ENCODE assay signal across 8 cellular contexts in the genomic region with DNA sequence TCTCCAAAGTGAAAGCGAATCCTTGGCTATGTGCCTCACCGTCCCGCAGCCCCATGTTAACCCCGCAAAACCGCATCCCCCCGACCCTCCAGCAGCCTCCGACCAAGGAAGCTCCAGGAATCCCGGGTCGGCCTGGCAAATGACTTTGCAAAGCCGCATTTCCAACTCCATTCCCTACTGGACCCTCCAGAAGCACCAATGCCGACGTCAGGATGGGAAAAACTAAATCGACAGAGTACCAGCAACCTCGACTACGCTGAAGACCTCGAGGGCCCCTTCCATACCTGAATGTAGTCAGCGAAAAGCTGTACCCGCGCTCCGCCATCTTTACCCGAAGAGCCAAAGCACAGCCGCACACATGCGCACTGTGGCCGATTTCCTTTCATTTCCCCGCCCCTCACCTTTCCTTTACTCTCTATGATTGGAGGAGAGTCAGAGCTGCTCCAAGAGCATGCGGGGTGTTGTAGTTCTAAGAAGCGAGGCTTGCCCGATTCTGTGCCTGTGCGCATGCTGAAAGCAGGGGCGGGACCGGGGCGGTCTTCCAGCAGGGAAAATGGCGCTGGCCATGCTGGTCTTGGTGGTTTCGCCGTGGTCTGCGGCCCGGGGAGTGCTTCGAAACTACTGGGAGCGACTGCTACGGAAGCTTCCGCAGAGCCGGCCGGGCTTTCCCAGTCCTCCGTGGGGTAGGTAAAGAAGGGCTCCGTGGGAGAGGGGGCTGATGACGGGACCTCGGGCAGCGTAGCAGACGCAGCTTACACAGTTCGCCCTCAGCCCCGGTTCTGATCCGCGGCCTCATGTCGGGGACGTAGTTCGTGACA. TPM values are rescaled to one million over a fixed set of nuclear protein-coding genes. Genes with fewer than 3 reads are reported as not detected.
DNase-seq lines count a peak whose midpoint lies in the region; ATAC-seq and TF ChIP-seq lines count a peak whose summit lies in the region.

A gene (plus strand): TSS at position 543 of the 818 bp plus-strand sequence. CDS start 11 bp downstream, at position 554.
A gene (minus strand): TSS at position 341 of the 818 bp plus-strand sequence. CDS start 16 bp downstream, at position 325.

- no peaks in the 10 kb centered on the region for H3K36me3 ChIP-seq in testis (ENCODE audit: low read depth, missing control alignments)

- ATAC-seq in HG02623 (IDR thresholded peaks at IDR 0.05; ENCODE audit: unreplicated experiment) (peak; percentile 99), omental fat pad (ENCODE audit: low FRiP score) (peak; percentile 96)

- H3K27ac ChIP-seq in testis = peak within 1 kb of the TSS; percentile 82

- TF ChIP-seq CTCF in GM10248 (IDR thresholded peaks at IDR 0.05; ENCODE audit: control extremely low read depth, extremely low read depth, low read depth, missing control alignments) (no peak), omental fat pad (IDR thresholded peaks at IDR 0.05) (no peak), testis (IDR thresholded peaks at IDR 0.05) (no peak)

- H3K9me3 Mint-ChIP-seq in activated naive CD8-positive, alpha-beta T cell (ENCODE audit: low read depth) = no peaks in the 10 kb centered on the region

- peaks cover 71% of the 10 kb centered on the region for H3K4me1 Mint-ChIP-seq in activated naive CD8-positive, alpha-beta T cell (ENCODE audit: low read depth)

- no peaks in the 10 kb centered on the region for H3K9me3 ChIP-seq in testis

- peaks cover 22% of the 10 kb centered on the region for H3K4me1 ChIP-seq in testis

- H3K27ac Mint-ChIP-seq in activated naive CD8-positive, alpha-beta T cell = peak within 1 kb of the TSS; percentile 100

- no peaks in the 10 kb centered on the region for H3K27me3 Mint-ChIP-seq in activated naive CD8-positive, alpha-beta T cell

- CTCF ChIA-PET in GM10248 (lab: Yijun Ruan, JAX) = interaction anchor here (1.2 to 10.1 kb wide), 9 partner anchors 8 to 991 kb away, joined by 3 to 111 read pairs (median 4); a partner anchor contains a TSS

- POLR2A ChIA-PET in GM10248 (lab: Yijun Ruan, JAX) = interaction anchor here (0.9 kb wide), 1 partner anchor 651 kb away, joined by 9 read pairs; a partner anchor contains a TSS

- peaks cover 2% of the 10 kb centered on the region for H3K36me3 Mint-ChIP-seq in activated naive CD8-positive, alpha-beta T cell

- peak within 1 kb of the TSS; percentile 96 for H3K4me3 Mint-ChIP-seq in activated naive CD8-positive, alpha-beta T cell

- no peaks in the 10 kb centered on the region for H3K27me3 ChIP-seq in testis

- no peak for TF ChIP-seq POLR2A in testis (IDR thresholded peaks at IDR 0.05)

- 0 to 1% methylated on average over 28 to 56 of the region's 56 CpGs for WGBS in testis, 2 donors

- H3K4me3 ChIP-seq in testis = peak within 1 kb of the TSS; percentile 73 to 91

- intact Hi-C loops in testis (cut with DNase I; ENCODE audit: low total_unique reads) = no loop called here

- DNase-seq in GM10248 (ENCODE audit: extremely low spot score) = peak; percentile 95
- DNase-seq in NCI-H1105 (lab: John Stamatoyannopoulos, UW) = peak; percentile 95
- DNase-seq in SKM-1 treated with dmso at 0.1 percent for 144 hours (lab: John Stamatoyannopoulos, UW; ENCODE audit: unreplicated experiment) = peak; percentile 99
- peak; percentile 96 for DNase-seq in glomerular visceral epithelial cell (ENCODE audit: extremely low spot score)
- DNase-seq in omental fat pad (ENCODE audit: low spot score) = peak; percentile 83
- DNase-seq in testis = peak; percentile 98

RNA-seq across cellular contexts. Expression of the first gene that starts in this region (rescaled TPM):
- total RNA-seq in omental fat pad (100 to 1,000 TPM in 1 of 4 donors, 10 to 100 TPM in 3; 57.6 to 131 (median 73.4) TPM), testis (10 to 100 TPM; 50.1 to 56.8 TPM)
- polyA plus RNA-seq in testis (ENCODE audit: insufficient read depth, low read depth, low replicate concordance) = 46.9 TPM

RNA-seq across cellular contexts. Expression of the second gene that starts in this region (rescaled TPM):
- total RNA-seq in omental fat pad (10 to 100 TPM; 55.3 to 76.1 (median 68.9) TPM), testis (10 to 100 TPM; 50.1 to 50.9 TPM)
- 114 TPM for polyA plus RNA-seq in testis (ENCODE audit: insufficient read depth, low read depth, low replicate concordance)

Comparison
In these comparisons a context has a peak if more than half of its experiments do, and no peak if none do; other contexts are left out.
1. Peak in every context shown above with its lines: DNase-seq, ATAC-seq, H3K4me3 ChIP-seq and H3K27ac ChIP-seq.